In the genomic region with DNA sequence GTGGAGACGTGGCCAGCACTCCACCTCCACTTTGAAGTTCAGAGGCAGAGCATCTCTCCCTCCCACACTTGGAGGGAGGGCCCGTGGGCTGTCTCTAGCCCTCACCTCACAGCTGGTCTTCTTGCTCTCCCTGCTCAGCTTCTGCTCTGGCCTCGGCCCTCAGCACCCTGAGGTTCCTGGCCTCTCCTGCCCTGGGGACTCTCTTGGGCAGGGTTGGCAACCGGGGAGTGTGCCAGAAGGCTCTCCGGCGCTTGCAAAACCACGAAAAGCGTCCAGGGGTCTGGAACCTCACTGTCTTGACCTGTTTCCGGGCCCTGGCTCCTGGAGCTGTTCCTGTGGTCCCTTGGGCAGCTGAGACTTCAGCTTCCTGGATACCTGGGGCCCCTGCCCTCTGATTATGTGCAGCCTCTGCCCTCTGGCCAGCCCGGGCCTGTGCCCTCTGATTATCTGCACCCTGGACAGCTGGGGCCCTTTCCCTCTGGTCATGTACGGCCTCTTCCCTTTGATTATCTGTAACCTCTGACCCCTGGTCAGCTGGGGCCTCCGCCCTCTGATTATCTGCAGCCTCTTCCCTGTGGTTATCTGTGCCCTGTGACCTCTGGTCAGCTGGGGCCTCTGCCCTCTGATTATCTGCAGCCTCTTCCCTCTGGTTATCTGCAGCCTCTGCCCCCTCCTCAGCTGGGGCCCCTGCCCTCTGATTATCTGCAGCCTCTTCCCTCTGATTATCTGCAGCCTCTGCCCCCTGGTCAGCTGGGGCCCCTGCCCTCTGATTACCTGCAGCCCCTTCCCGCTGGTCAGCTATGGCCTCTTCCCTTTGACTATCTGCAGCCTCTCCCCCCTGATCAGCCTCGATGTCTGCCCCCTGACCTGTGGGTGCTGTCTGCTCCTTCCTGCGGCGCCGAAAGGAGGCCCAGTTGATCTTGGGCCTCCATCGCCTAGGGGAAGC, we compare ENCODE assay signal across 1 cellular context.
A peak's percentile ranks its signal among the peaks of the same experiment; 100 is the strongest.
TF ChIP-seq lines count a peak whose summit lies in the region.

No MANE protein-coding gene starts in this region.

TF ChIP-seq in K562, 482 proteins besides CTCF, POLR2A, EP300 and RAD21 (continued from another document and continues in another):
- TF ChIP-seq ZFP36 (IDR thresholded peaks at IDR 0.05; ENCODE audit: low read depth, low read length, partially characterized antibody) (peak; percentile 98), EHMT2 (IDR thresholded peaks at IDR 0.05) (no peak), RBM34 (IDR thresholded peaks at IDR 0.05; ENCODE audit: borderline replicate concordance, insufficient read depth, low read length) (no peak), RNF2 (IDR thresholded peaks at IDR 0.05) (no peak), ZNF274 (IDR thresholded peaks at IDR 0.05; ENCODE audit: borderline replicate concordance, low read depth, low read length) (no peak), CBFA2T2 (conservative IDR thresholded peaks at IDR 0.05) (peak; percentile 83), PHF20 (IDR thresholded peaks at IDR 0.05; ENCODE audit: partially characterized antibody) (no peak), MBD2 (IDR thresholded peaks at IDR 0.05; ENCODE audit: borderline replicate concordance, low read depth) (no peak), SRSF9 (IDR thresholded peaks at IDR 0.05; ENCODE audit: borderline replicate concordance, low read depth, low read length) (no peak), ZC3H11A (IDR thresholded peaks at IDR 0.05; ENCODE audit: low read depth, low read length) (no peak), ARID1B (IDR thresholded peaks at IDR 0.05) (peak; percentile 61), POLR3G (IDR thresholded peaks at IDR 0.05; ENCODE audit: extremely low read depth, insufficient read length, insufficient replicate concordance) (no peak), ETS1 (conservative IDR thresholded peaks at IDR 0.05; ENCODE audit: control insufficient read depth, low read depth, low read length) (no peak), CBFB (CRISPR knock-in tag; IDR thresholded peaks at IDR 0.05) (no peak), MXI1 (IDR thresholded peaks at IDR 0.05; ENCODE audit: low read depth, low read length) (no peak), MCM7 (IDR thresholded peaks at IDR 0.05) (no peak), PML (IDR thresholded peaks at IDR 0.05; ENCODE audit: low read length) (0 out of 2 replicates have a peak, but pooled peaks have one; percentile 29), POLR2G (IDR thresholded peaks at IDR 0.05; ENCODE audit: low read depth, low read length) (no peak), MEF2D (tag; conservative IDR thresholded peaks at IDR 0.05; ENCODE audit: low read depth) (no peak), ZNF77 (CRISPR knock-in tag; IDR thresholded peaks at IDR 0.05) (no peak), CHD1 (IDR thresholded peaks at IDR 0.05; ENCODE audit: low read length) (no peak), MTA2 (IDR thresholded peaks at IDR 0.05; ENCODE audit: low read depth) (0 out of 2 replicates have a peak, but pooled peaks have one; percentile 23), NELFE (IDR thresholded peaks at IDR 0.05; ENCODE audit: insufficient read depth, insufficient read length) (no peak), GTF2F1 (IDR thresholded peaks at IDR 0.05; ENCODE audit: low read depth, low read length) (no peak), CBFA2T3 (IDR thresholded peaks at IDR 0.05) (peak; percentile 84), MTA3 (IDR thresholded peaks at IDR 0.05; ENCODE audit: borderline replicate concordance) (no peak), ZBTB26 (CRISPR knock-in tag; IDR thresholded peaks at IDR 0.05) (no peak), STAT5A (IDR thresholded peaks at IDR 0.05; ENCODE audit: borderline replicate concordance, low read length) (0 out of 2 replicates have a peak, but pooled peaks have one; percentile 8), DPF2 (IDR thresholded peaks at IDR 0.05) (no peak), ARID2 (IDR thresholded peaks at IDR 0.05) (no peak), ZNF282 (CRISPR knock-in tag; IDR thresholded peaks at IDR 0.05) (no peak), ZNF696 (CRISPR knock-in tag; conservative IDR thresholded peaks at IDR 0.05) (no peak), ZBTB7A (IDR thresholded peaks at IDR 0.05; ENCODE audit: borderline replicate concordance, control insufficient read depth, low read depth, low read length) (no peak), HMGN3 (IDR thresholded peaks at IDR 0.05; ENCODE audit: borderline replicate concordance, extremely low read depth, insufficient read length, low read depth, low read length) (peak; percentile 57), ZNF217 (CRISPR knock-in tag; IDR thresholded peaks at IDR 0.05) (no peak), COPS2 (conservative IDR thresholded peaks at IDR 0.05) (no peak), MAFG (tag; conservative IDR thresholded peaks at IDR 0.05) (no peak)
- TF ChIP-seq, protein P1, sequence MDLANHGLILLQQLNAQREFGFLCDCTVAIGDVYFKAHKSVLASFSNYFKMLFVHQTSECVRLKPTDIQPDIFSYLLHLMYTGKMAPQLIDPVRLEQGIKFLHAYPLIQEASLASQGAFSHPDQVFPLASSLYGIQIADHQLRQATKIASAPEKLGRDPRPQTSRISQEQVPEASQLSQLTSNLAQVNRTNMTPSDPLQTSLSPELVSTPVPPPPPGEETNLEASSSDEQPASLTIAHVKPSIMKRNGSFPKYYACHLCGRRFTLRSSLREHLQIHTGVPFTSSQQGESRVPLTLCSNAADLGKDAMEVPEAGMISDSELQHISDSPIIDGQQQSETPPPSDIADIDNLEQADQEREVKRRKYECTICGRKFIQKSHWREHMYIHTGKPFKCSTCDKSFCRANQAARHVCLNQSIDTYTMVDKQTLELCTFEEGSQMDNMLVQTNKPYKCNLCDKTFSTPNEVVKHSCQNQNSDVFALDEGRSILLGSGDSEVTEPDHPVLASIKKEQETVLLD (IDR thresholded peaks at IDR 0.05), result 0 out of 2 replicates have a peak, but pooled peaks have one; percentile 37
- TF ChIP-seq, protein P2, sequence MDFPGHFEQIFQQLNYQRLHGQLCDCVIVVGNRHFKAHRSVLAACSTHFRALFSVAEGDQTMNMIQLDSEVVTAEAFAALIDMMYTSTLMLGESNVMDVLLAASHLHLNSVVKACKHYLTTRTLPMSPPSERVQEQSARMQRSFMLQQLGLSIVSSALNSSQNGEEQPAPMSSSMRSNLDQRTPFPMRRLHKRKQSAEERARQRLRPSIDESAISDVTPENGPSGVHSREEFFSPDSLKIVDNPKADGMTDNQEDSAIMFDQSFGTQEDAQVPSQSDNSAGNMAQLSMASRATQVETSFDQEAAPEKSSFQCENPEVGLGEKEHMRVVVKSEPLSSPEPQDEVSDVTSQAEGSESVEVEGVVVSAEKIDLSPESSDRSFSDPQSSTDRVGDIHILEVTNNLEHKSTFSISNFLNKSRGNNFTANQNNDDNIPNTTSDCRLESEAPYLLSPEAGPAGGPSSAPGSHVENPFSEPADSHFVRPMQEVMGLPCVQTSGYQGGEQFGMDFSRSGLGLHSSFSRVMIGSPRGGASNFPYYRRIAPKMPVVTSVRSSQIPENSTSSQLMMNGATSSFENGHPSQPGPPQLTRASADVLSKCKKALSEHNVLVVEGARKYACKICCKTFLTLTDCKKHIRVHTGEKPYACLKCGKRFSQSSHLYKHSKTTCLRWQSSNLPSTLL (IDR thresholded peaks at IDR 0.05), result no peak
- TF ChIP-seq, protein P3, sequence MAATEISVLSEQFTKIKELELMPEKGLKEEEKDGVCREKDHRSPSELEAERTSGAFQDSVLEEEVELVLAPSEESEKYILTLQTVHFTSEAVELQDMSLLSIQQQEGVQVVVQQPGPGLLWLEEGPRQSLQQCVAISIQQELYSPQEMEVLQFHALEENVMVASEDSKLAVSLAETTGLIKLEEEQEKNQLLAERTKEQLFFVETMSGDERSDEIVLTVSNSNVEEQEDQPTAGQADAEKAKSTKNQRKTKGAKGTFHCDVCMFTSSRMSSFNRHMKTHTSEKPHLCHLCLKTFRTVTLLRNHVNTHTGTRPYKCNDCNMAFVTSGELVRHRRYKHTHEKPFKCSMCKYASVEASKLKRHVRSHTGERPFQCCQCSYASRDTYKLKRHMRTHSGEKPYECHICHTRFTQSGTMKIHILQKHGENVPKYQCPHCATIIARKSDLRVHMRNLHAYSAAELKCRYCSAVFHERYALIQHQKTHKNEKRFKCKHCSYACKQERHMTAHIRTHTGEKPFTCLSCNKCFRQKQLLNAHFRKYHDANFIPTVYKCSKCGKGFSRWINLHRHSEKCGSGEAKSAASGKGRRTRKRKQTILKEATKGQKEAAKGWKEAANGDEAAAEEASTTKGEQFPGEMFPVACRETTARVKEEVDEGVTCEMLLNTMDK (IDR thresholded peaks at IDR 0.05; ENCODE audit: borderline replicate concordance, insufficient read depth, low read depth, low read length, poor library complexity, severe bottlenecking), result no peak
- TF ChIP-seq, protein P4, sequence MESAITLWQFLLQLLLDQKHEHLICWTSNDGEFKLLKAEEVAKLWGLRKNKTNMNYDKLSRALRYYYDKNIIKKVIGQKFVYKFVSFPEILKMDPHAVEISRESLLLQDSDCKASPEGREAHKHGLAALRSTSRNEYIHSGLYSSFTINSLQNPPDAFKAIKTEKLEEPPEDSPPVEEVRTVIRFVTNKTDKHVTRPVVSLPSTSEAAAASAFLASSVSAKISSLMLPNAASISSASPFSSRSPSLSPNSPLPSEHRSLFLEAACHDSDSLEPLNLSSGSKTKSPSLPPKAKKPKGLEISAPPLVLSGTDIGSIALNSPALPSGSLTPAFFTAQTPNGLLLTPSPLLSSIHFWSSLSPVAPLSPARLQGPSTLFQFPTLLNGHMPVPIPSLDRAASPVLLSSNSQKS (CRISPR knock-in tag; IDR thresholded peaks at IDR 0.05), result no peak
- TF ChIP-seq, protein P5, sequence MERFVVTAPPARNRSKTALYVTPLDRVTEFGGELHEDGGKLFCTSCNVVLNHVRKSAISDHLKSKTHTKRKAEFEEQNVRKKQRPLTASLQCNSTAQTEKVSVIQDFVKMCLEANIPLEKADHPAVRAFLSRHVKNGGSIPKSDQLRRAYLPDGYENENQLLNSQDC (CRISPR knock-in tag; IDR thresholded peaks at IDR 0.05), result no peak
- TF ChIP-seq, protein P6, sequence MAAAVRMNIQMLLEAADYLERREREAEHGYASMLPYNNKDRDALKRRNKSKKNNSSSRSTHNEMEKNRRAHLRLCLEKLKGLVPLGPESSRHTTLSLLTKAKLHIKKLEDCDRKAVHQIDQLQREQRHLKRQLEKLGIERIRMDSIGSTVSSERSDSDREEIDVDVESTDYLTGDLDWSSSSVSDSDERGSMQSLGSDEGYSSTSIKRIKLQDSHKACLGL (CRISPR knock-in tag; IDR thresholded peaks at IDR 0.05; ENCODE audit: borderline replicate concordance, poor library complexity, severe bottlenecking), result no peak
- TF ChIP-seq, protein P7, sequence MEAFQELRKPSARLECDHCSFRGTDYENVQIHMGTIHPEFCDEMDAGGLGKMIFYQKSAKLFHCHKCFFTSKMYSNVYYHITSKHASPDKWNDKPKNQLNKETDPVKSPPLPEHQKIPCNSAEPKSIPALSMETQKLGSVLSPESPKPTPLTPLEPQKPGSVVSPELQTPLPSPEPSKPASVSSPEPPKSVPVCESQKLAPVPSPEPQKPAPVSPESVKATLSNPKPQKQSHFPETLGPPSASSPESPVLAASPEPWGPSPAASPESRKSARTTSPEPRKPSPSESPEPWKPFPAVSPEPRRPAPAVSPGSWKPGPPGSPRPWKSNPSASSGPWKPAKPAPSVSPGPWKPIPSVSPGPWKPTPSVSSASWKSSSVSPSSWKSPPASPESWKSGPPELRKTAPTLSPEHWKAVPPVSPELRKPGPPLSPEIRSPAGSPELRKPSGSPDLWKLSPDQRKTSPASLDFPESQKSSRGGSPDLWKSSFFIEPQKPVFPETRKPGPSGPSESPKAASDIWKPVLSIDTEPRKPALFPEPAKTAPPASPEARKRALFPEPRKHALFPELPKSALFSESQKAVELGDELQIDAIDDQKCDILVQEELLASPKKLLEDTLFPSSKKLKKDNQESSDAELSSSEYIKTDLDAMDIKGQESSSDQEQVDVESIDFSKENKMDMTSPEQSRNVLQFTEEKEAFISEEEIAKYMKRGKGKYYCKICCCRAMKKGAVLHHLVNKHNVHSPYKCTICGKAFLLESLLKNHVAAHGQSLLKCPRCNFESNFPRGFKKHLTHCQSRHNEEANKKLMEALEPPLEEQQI (IDR thresholded peaks at IDR 0.05), result no peak
- TF ChIP-seq, protein P8, sequence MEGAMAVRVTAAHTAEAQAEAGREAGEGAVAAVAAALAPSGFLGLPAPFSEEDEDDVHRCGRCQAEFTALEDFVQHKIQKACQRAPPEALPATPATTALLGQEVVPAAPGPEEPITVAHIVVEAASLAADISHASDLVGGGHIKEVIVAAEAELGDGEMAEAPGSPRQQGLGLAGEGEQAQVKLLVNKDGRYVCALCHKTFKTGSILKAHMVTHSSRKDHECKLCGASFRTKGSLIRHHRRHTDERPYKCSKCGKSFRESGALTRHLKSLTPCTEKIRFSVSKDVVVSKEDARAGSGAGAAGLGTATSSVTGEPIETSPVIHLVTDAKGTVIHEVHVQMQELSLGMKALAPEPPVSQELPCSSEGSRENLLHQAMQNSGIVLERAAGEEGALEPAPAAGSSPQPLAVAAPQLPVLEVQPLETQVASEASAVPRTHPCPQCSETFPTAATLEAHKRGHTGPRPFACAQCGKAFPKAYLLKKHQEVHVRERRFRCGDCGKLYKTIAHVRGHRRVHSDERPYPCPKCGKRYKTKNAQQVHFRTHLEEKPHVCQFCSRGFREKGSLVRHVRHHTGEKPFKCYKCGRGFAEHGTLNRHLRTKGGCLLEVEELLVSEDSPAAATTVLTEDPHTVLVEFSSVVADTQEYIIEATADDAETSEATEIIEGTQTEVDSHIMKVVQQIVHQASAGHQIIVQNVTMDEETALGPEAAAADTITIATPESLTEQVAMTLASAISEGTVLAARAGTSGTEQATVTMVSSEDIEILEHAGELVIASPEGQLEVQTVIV (CRISPR knock-in tag; IDR thresholded peaks at IDR 0.05; ENCODE audit: borderline replicate concordance), result no peak
- TF ChIP-seq, protein P9, sequence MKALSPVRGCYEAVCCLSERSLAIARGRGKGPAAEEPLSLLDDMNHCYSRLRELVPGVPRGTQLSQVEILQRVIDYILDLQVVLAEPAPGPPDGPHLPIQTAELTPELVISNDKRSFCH (CRISPR knock-in tag; IDR thresholded peaks at IDR 0.05), result no peak
- TF ChIP-seq, protein P9 (tag; IDR thresholded peaks at IDR 0.05), result peak; percentile 36; the same call in 1 of the 2 replicates
